Comparison of ENCODE assay signal across 8 cellular contexts in genomic region chr4:16224669-16225068, GRCh38. TPM values are rescaled to one million over a fixed set of nuclear protein-coding genes. Genes with fewer than 3 reads are reported as not detected.
A peak's percentile ranks its signal among the peaks of the same experiment; 100 is the strongest.
DNase-seq lines count a peak whose midpoint lies in the region; ATAC-seq and TF ChIP-seq lines count a peak whose summit lies in the region.

No MANE protein-coding gene starts in this region.

- H3K4me1 ChIP-seq in left ventricle myocardium inferior (peaks cover 85% of the 10 kb centered on the region), ascending aorta (peaks cover 4 to 35% of the 10 kb centered on the region in 2 donors), lower lobe of right lung (peaks cover 42% of the 10 kb centered on the region), upper lobe of left lung (peaks cover 36 to 51% (median 39%) of the 10 kb centered on the region in 4 donors)

- in situ Hi-C loops in KBM-7 (cut with MboI; ENCODE audit: low pct_unique_long_range_greater_than_20kb, low sequenced_read_pairs), result no loop called here

- WGBS in upper lobe of left lung, 2 donors, result 30 to 54% methylated on average over 2 of the region's 2 CpGs

- no peak for TF ChIP-seq EP300 in upper lobe of left lung (IDR thresholded peaks at IDR 0.05)

- H3K27ac ChIP-seq in left ventricle myocardium inferior (replicated peaks) (peak overlapping the region; percentile 99), ascending aorta (peak overlapping the region; percentile 13 to 20), lower lobe of right lung (peak overlapping the region; percentile 94), upper lobe of left lung (peak overlapping the region in 3 of 4 donors; percentile 50 to 100 (median 97))

- H3K9me3 ChIP-seq in left ventricle myocardium inferior (replicated peaks) (no peaks in the 10 kb centered on the region), ascending aorta (no peaks in the 10 kb centered on the region), lower lobe of right lung (no peaks in the 10 kb centered on the region), upper lobe of left lung (no peaks in the 10 kb centered on the region)

- intact Hi-C loops in left ventricle myocardium inferior (cut with micrococcal nuclease) (no loop called here), left cardiac atrium (cut with DNase I) (no loop called here), ascending aorta (cut with DNase I) (loop anchor here (5.0 to 10.0 kb wide), 2 partner anchors 308 to 570 kb away; partner anchors contain the start of gene FBXL5), lower lobe of right lung (cut with DNase I) (no loop called here)

- no peak for DNase-seq in left ventricle myocardium inferior
- DNase-seq in left cardiac atrium, result no peak
- DNase-seq in ascending aorta (ENCODE audit: low spot score in 2 of 2), result no peak
- DNase-seq in lower lobe of right lung, result no peak
- no peak for DNase-seq in upper lobe of left lung
- no peak for DNase-seq in NCI-H187 (lab: John Stamatoyannopoulos, UW)
- no peak for DNase-seq in KBM-7
- DNase-seq in MV-4-11 (lab: John Stamatoyannopoulos, UW), result no peak

- ATAC-seq in left cardiac atrium, result no peak
- peak in 1 of 2 donors; percentile 29 for ATAC-seq in lower lobe of right lung
- ATAC-seq in upper lobe of left lung (ENCODE audit: low FRiP score in 2 of 2), result no peak

- H3K27me3 ChIP-seq in left ventricle myocardium inferior (ENCODE audit: low read depth), result no peaks in the 10 kb centered on the region
- H3K27me3 ChIP-seq in ascending aorta, result no peaks in the 10 kb centered on the region
- H3K27me3 ChIP-seq in lower lobe of right lung (ENCODE audit: low read depth), result no peaks in the 10 kb centered on the region
- no peaks in the 10 kb centered on the region for H3K27me3 ChIP-seq in upper lobe of left lung

- H3K4me3 ChIP-seq in left ventricle myocardium inferior, result peak overlapping the region; percentile 90
- peak overlapping the region; percentile 93 to 96 for H3K4me3 ChIP-seq in ascending aorta
- peak overlapping the region; percentile 69 for H3K4me3 ChIP-seq in lower lobe of right lung
- H3K4me3 ChIP-seq in upper lobe of left lung, result peak overlapping the region in 3 of 4 donors; percentile 10 to 92 (median 89)

- H3K36me3 ChIP-seq in left ventricle myocardium inferior (no peaks in the 10 kb centered on the region), ascending aorta (no peaks in the 10 kb centered on the region), lower lobe of right lung (no peaks in the 10 kb centered on the region), upper lobe of left lung (peaks cover 0 to 1% (median 0%) of the 10 kb centered on the region in 4 donors)

- TF ChIP-seq POLR2A in upper lobe of left lung (IDR thresholded peaks at IDR 0.05), result no peak

- TF ChIP-seq CTCF in left ventricle myocardium inferior (IDR thresholded peaks at IDR 0.05; ENCODE audit: borderline replicate concordance) (no peak), ascending aorta (IDR thresholded peaks at IDR 0.05) (no peak), lower lobe of right lung (IDR thresholded peaks at IDR 0.05) (no peak), upper lobe of left lung (IDR thresholded peaks at IDR 0.05) (no peak)

RNA-seq across cellular contexts. Expression of gene TAPT1, which starts 1.6 kb away (rescaled TPM):
- total RNA-seq in left ventricle myocardium inferior (35.3 TPM), left cardiac atrium (10 to 100 TPM; 35.9 to 39.9 TPM), ascending aorta (10.7 TPM), lower lobe of right lung (72.8 TPM), upper lobe of left lung (10 to 100 TPM; 22.3 to 79.0 (median 48.1) TPM)

Comparison
In these comparisons a context has a peak if more than half of its experiments do, and no peak if none do; other contexts are left out.
1. H3K27ac ChIP-seq: peak in every context shown above with its lines; median percentile 99 in left ventricle myocardium inferior; 97 in upper lobe of left lung; 94 in lower lobe of right lung; 16 in ascending aorta.